9 cellular contexts compared by ENCODE assay signal in the genomic region with DNA sequence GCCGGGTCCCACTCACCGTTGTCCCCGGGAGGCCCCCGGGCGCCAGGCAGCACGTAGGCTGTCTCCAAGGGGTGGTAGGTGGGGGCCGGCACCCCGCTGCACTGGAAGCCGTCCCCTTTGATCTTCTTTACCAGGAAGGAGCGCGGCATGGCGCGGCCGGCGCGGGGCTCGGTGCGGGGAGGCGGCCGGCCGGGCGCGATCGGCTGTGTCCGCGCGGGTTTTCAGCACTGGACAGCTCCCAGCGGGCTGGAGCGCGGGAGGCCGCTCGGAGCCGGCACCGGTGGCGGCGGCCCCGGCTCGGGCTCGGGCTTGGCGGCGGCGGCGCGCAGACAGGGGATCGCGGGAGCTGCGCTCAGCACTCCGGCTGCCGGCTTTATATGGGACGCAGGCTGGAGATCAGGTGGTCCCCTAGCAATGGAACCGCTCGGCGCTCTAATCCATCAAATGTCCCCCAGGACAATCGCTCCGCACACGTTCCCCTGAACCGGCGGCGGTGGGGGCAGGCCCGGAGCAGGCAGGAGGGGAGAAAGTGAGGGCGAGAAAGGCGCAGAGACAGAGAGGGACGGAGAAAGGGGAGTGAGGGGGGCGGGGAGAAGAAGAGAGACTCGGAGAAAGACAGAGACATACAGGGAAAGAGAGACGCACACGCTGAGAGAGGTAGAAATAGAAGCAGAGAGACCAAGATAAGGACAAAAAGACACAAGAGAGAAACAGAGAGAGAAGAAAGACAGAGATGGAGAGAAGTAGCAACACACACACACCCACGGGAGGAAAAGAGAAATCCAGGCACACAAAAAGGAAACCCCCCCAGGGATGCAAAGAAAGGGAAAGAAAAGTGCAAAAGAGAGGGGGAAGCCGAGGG. TPM values are rescaled to one million over a fixed set of nuclear protein-coding genes. Genes with fewer than 3 reads are reported as not detected.
DNase-seq lines count a peak whose midpoint lies in the region; ATAC-seq and TF ChIP-seq lines count a peak whose summit lies in the region.
"Had no signal": no experiment of that assay in that cellular context is flagged by ENCODE, and none has a peak within 500 bp of the region (broad histone marks: within the 10 kb centered on the region; RNA-seq: fewer than 3 reads in every experiment).

Gene SCRT2, minus strand, starts transcription at position 350 of the 862 bp plus-strand sequence. Its CDS starts 201 bp downstream, at position 149.

- no peak for TF ChIP-seq CTCF in epithelial cell of esophagus (IDR thresholded peaks at IDR 0.05; ENCODE audit: insufficient read depth, low read depth, low read length, missing control alignments)

- peaks cover 6% of the 10 kb centered on the region for H3K36me3 Mint-ChIP-seq in stimulated activated effector memory CD8-positive, alpha-beta T cell treated with anti-CD3 and anti-CD28 coated beads, Interleukin-12 subunit alpha, Interleukin-12 subunit beta, amount 100 ng/mL, for 72 hours

- no peak within 1 kb of the TSS for H3K4me3 ChIP-seq in epithelial cell of esophagus (ENCODE audit: low read length)

- H3K4me1 Mint-ChIP-seq in stimulated activated effector memory CD8-positive, alpha-beta T cell treated with anti-CD3 and anti-CD28 coated beads, Interleukin-12 subunit alpha, Interleukin-12 subunit beta, amount 100 ng/mL, for 72 hours, result peaks cover 17% of the 10 kb centered on the region

- peak; percentile 54 for DNase-seq in GM04504 (ENCODE audit: low read depth)
- peak; percentile 67 for DNase-seq in NCI-H2227 (lab: John Stamatoyannopoulos, UW; ENCODE audit: unreplicated experiment)
- DNase-seq in activated T-cell treated with anti-CD3 and anti-CD28 coated beads for 48 hours (ENCODE audit: low read depth), result peak; percentile 66
- peak; percentile 81 for DNase-seq in epithelial cell of esophagus (ENCODE audit: low read depth)
- peak; percentile 80 for DNase-seq in myocyte (ENCODE audit: low read depth)
- DNase-seq in stimulated activated effector memory CD8-positive, alpha-beta T cell treated with anti-CD3 and anti-CD28 coated beads, Interleukin-12 subunit alpha, Interleukin-12 subunit beta, amount 100 ng/mL, for 72 hours (ENCODE audit: low spot score in 2 of 2), result peak; percentile 54 to 68

- peak; percentile 78 for ATAC-seq in stimulated activated effector memory CD8-positive, alpha-beta T cell treated with anti-CD3 and anti-CD28 coated beads, Interleukin-12 subunit alpha, Interleukin-12 subunit beta, amount 100 ng/mL, for 72 hours
- ATAC-seq in HG03095 (IDR thresholded peaks at IDR 0.05; ENCODE audit: unreplicated experiment), result no peak
- ATAC-seq in GM19395 (IDR thresholded peaks at IDR 0.05; ENCODE audit: unreplicated experiment), result no peak

- H3K9me3 Mint-ChIP-seq in stimulated activated effector memory CD8-positive, alpha-beta T cell treated with anti-CD3 and anti-CD28 coated beads, Interleukin-12 subunit alpha, Interleukin-12 subunit beta, amount 100 ng/mL, for 72 hours, result no peaks in the 10 kb centered on the region

- H3K27ac Mint-ChIP-seq in stimulated activated effector memory CD8-positive, alpha-beta T cell treated with anti-CD3 and anti-CD28 coated beads, Interleukin-12 subunit alpha, Interleukin-12 subunit beta, amount 100 ng/mL, for 72 hours, result no peak within 1 kb of the TSS

- no peak within 1 kb of the TSS for H3K4me3 Mint-ChIP-seq in stimulated activated effector memory CD8-positive, alpha-beta T cell treated with anti-CD3 and anti-CD28 coated beads, Interleukin-12 subunit alpha, Interleukin-12 subunit beta, amount 100 ng/mL, for 72 hours

RNA-seq across cellular contexts. Expression of gene SCRT2, which starts in this region (rescaled TPM):
- not detected in 2 replicates for total RNA-seq in myocyte
- not detected for polyA plus RNA-seq in myocyte (2012)
- total RNA-seq: T-helper 2 cell treated with Interferon-gamma antibody and Interleukin-4, amounts not matched to agents 100 ng/mL and 5 ng/mL, for 36 hours had no signal

Comparison
In these comparisons a context has a peak if more than half of its experiments do, and no peak if none do; other contexts are left out.
1. Peak in DNase-seq in myocyte; RNA of the gene not detected or under 1 TPM.